ENCODE assay signal across 8 cellular contexts in the genomic region with DNA sequence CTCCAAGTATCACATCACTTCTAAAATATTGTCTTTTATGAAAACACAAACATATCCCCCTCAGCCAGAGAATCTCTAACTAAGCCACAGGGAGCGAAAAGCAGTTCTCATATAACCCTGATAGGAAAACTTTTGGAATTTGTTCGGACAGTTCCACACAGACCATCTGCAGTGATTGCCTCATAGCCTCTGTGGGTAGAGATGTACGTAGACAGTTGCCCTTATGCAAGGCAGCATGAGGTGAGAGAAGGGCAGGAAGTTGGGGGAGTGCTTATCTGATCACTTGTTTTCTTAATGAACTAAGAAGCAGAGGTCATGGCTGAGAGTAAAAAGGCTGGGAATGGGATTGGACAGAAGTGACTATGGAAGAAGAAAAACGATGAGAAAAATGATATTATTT. TPM values are rescaled to one million over a fixed set of nuclear protein-coding genes. Genes with fewer than 3 reads are reported as not detected.
DNase-seq lines count a peak whose midpoint lies in the region; ATAC-seq and TF ChIP-seq lines count a peak whose summit lies in the region.

No MANE protein-coding gene starts in this region.

- TF ChIP-seq POLR2A in breast epithelium (IDR thresholded peaks at IDR 0.05) (no peak), upper lobe of left lung (IDR thresholded peaks at IDR 0.05) (no peak), stomach (IDR thresholded peaks at IDR 0.05) (no peak)

- POLR2A ChIA-PET in MCF 10A (lab: Yijun Ruan, JAX), result interaction anchor here (0.6 to 1.4 kb wide), 4 partner anchors 14 to 376 kb away, joined by 3 read pairs; no protein-coding TSS in a partner anchor
- POLR2A ChIA-PET in activated CD4-positive, alpha-beta T cell treated with anti-CD3 and anti-CD28 coated beads, Interleukin-2, amount 10 ng/mL, durations not matched to agents 7 days and 5 days (lab: Charles Lee), result no interaction called here

- BruUV-seq in MCF 10A (replicated peaks; lab: Mats Ljungman, UMichigan), result no TSS peak

- H3K9me3 ChIP-seq in breast epithelium (no peaks in the 10 kb centered on the region), upper lobe of left lung (no peaks in the 10 kb centered on the region), stomach (no peaks in the 10 kb centered on the region)

- TF ChIP-seq EP300 in upper lobe of left lung (IDR thresholded peaks at IDR 0.05), result peak in 1 of 4 donors; percentile 15
- TF ChIP-seq EP300 in stomach (IDR thresholded peaks at IDR 0.05), result no peak

- peak; percentile 67 for DNase-seq in MCF 10A (ENCODE audit: unreplicated experiment)
- DNase-seq in breast epithelium (ENCODE audit: low spot score in 2 of 2), result no peak
- DNase-seq in activated CD4-positive, alpha-beta T cell treated with anti-CD3 and anti-CD28 coated beads, Interleukin-2, amount 10 ng/mL, durations not matched to agents 7 days and 5 days, result peak; percentile 32
- no peak for DNase-seq in left ventricle myocardium superior
- peak in 1 of 2 donors; percentile 43 for DNase-seq in upper lobe of left lung
- no peak for DNase-seq in stomach
- DNase-seq in NCI-H2107 treated with DMSO at 0.1 percent for 48 hours (lab: John Stamatoyannopoulos, UW; ENCODE audit: unreplicated experiment), result no peak
- DNase-seq in NCI-H128 (lab: John Stamatoyannopoulos, UW; ENCODE audit: unreplicated experiment), result no peak

- TF ChIP-seq CTCF in MCF 10A (IDR thresholded peaks at IDR 0.05; ENCODE audit: unreplicated experiment) (no peak), breast epithelium (IDR thresholded peaks at IDR 0.05) (no peak), upper lobe of left lung (IDR thresholded peaks at IDR 0.05) (no peak), stomach (IDR thresholded peaks at IDR 0.05) (no peak)

- no peaks in the 10 kb centered on the region for H3K27me3 Mint-ChIP-seq in MCF 10A (ENCODE audit: insufficient read depth, unreplicated experiment)
- no peaks in the 10 kb centered on the region for H3K27me3 Mint-ChIP-seq in activated CD4-positive, alpha-beta T cell treated with anti-CD3 and anti-CD28 coated beads, Interleukin-2, amount 10 ng/mL, durations not matched to agents 7 days and 5 days

- H3K4me3 Mint-ChIP-seq in MCF 10A (ENCODE audit: unreplicated experiment), result no peak overlapping the region
- H3K4me3 Mint-ChIP-seq in activated CD4-positive, alpha-beta T cell treated with anti-CD3 and anti-CD28 coated beads, Interleukin-2, amount 10 ng/mL, durations not matched to agents 7 days and 5 days, result no peak overlapping the region

- no peaks in the 10 kb centered on the region for H3K9me3 Mint-ChIP-seq in MCF 10A (ENCODE audit: unreplicated experiment)
- H3K9me3 Mint-ChIP-seq in activated CD4-positive, alpha-beta T cell treated with anti-CD3 and anti-CD28 coated beads, Interleukin-2, amount 10 ng/mL, durations not matched to agents 7 days and 5 days, result peaks cover 4% of the 10 kb centered on the region

- H3K27ac ChIP-seq in breast epithelium (peak overlapping the region in 1 of 2 donors; percentile 40), upper lobe of left lung (peak overlapping the region in 2 of 4 donors; percentile 27 to 53), stomach (peak overlapping the region in 2 of 5 donors; percentile 1 to 25)

- peaks cover 12% of the 10 kb centered on the region for H3K4me1 Mint-ChIP-seq in MCF 10A (ENCODE audit: insufficient read depth, unreplicated experiment)
- H3K4me1 Mint-ChIP-seq in activated CD4-positive, alpha-beta T cell treated with anti-CD3 and anti-CD28 coated beads, Interleukin-2, amount 10 ng/mL, durations not matched to agents 7 days and 5 days, result peaks cover 28% of the 10 kb centered on the region

- CTCF ChIA-PET in MCF 10A (lab: Yijun Ruan, JAX), result interaction anchor here (0.5 to 1.7 kb wide), 7 partner anchors 12 to 348 kb away, joined by 3 to 7 read pairs (median 4); no protein-coding TSS in a partner anchor
- CTCF ChIA-PET in activated CD4-positive, alpha-beta T cell treated with anti-CD3 and anti-CD28 coated beads, Interleukin-2, amount 10 ng/mL, durations not matched to agents 7 days and 5 days (lab: Charles Lee), result interaction anchor here (1.0 to 1.2 kb wide), 2 partner anchors 11 to 17 kb away, joined by 3 to 8 read pairs; no protein-coding TSS in a partner anchor

- H3K36me3 Mint-ChIP-seq in MCF 10A (ENCODE audit: insufficient read depth, unreplicated experiment), result peaks cover 11% of the 10 kb centered on the region
- peaks cover 5% of the 10 kb centered on the region for H3K36me3 Mint-ChIP-seq in activated CD4-positive, alpha-beta T cell treated with anti-CD3 and anti-CD28 coated beads, Interleukin-2, amount 10 ng/mL, durations not matched to agents 7 days and 5 days (ENCODE audit: low read depth)

- H3K27ac Mint-ChIP-seq in MCF 10A (ENCODE audit: low read depth, unreplicated experiment), result no peak overlapping the region
- H3K27ac Mint-ChIP-seq in activated CD4-positive, alpha-beta T cell treated with anti-CD3 and anti-CD28 coated beads, Interleukin-2, amount 10 ng/mL, durations not matched to agents 7 days and 5 days, result peak overlapping the region; percentile 90

- 59 to 63% methylated on average over 4 of the region's 4 CpGs for WGBS in upper lobe of left lung, 2 donors
- WGBS in stomach, 5 donors, result 71 to 84% (median 71%) methylated on average over 4 of the region's 4 CpGs

- H3K36me3 ChIP-seq in breast epithelium (no peaks in the 10 kb centered on the region), upper lobe of left lung (no peaks in the 10 kb centered on the region), stomach (no peaks in the 10 kb centered on the region)

- H3K27me3 ChIP-seq in breast epithelium (no peaks in the 10 kb centered on the region), upper lobe of left lung (no peaks in the 10 kb centered on the region), stomach (no peaks in the 10 kb centered on the region)

- H3K4me1 ChIP-seq in breast epithelium, result no peaks in the 10 kb centered on the region
- H3K4me1 ChIP-seq in upper lobe of left lung, result peaks cover 0 to 25% (median 17%) of the 10 kb centered on the region in 4 donors
- peaks cover 0 to 18% (median 6%) of the 10 kb centered on the region in 4 donors for H3K4me1 ChIP-seq in stomach

- H3K4me3 ChIP-seq in breast epithelium (no peak overlapping the region), upper lobe of left lung (no peak overlapping the region), stomach (no peak overlapping the region)

- intact Hi-C loops in MCF 10A (cut with micrococcal nuclease) (no loop called here), breast epithelium (cut with DNase I; ENCODE audit: low total_unique reads) (no loop called here), left ventricle myocardium superior (cut with micrococcal nuclease) (no loop called here), stomach (cut with DNase I; ENCODE audit: low total_unique reads) (no loop called here)

- ATAC-seq in left ventricle myocardium superior, result peak; percentile 89
- ATAC-seq in upper lobe of left lung (ENCODE audit: low FRiP score in 2 of 2), result peak; percentile 76 to 89

RNA-seq across cellular contexts. Expression of a gene that starts 39.6 kb away (rescaled TPM):
- total RNA-seq in MCF 10A (2022) (24.0 and 26.5 TPM in 2 replicates), breast epithelium (10 to 100 TPM; 14.6 to 18.6 (median 15.4) TPM), left ventricle myocardium superior (6.4 TPM), upper lobe of left lung (10 to 100 TPM; 13.1 to 26.2 (median 19.2) TPM), stomach (10 to 100 TPM in 3 of 5 donors, 1 to 10 TPM in 2; 2.9 to 58.3 (median 12.9) TPM)
- 10 to 100 TPM; 18.1 to 20.6 TPM for total RNA-seq in activated CD4-positive, alpha-beta T cell treated with anti-CD3 and anti-CD28 coated beads, Interleukin-2, amount 10 ng/mL, durations not matched to agents 7 days and 5 days
- 1 to 10 TPM; 2.6 to 3.9 (median 2.8) TPM for polyA plus RNA-seq in stomach

Comparison
In these comparisons a context has a peak if more than half of its experiments do, and no peak if none do; other contexts are left out.
1. DNase-seq: peak in MCF 10A (single experiment) and activated CD4-positive, alpha-beta T cell treated with anti-CD3 and anti-CD28 coated beads, Interleukin-2, amount 10 ng/mL, durations not matched to agents 7 days and 5 days (single experiment); none in breast epithelium (0 of 2), left ventricle myocardium superior (single experiment), stomach (single experiment), NCI-H2107 treated with DMSO at 0.1 percent for 48 hours (single experiment) and NCI-H128 (single experiment).